ENCODE assay signal across 8 cellular contexts in the genomic region with DNA sequence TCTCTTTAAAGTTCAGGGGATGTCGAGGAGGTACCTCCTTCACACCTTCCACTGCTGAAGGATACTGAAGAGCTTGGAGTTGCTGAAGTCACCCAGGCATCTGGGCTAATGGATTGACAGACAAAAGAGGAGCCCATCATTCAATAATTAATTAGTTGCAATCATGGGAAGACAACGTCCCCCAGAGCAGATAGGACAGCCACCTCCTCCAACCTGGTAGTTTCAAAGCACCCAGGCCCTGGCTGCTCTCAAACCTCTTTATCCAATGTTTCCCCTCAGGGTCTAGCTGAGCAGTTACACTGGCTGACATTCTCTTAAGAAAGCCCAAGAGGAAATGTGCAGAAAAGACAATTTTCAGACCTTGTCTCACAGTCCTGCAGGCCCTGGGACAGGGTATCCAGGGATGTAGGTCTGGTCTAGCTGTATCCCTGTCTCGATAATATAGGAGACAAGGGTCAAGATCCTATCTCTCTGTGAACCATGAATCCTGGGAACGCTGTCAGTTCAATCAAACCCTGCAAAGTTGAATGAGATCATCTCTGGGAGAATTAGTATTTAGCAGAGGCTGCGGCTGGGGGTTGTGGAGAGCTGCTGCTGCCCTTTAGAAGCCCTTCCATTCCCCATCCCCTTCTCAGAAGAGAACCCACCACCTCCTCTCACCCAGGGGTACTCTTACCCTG. TPM values are rescaled to one million over a fixed set of nuclear protein-coding genes. Genes with fewer than 3 reads are reported as not detected.
DNase-seq lines count a peak whose midpoint lies in the region; ATAC-seq, FAIRE-seq and TF ChIP-seq lines count a peak whose summit lies in the region.
"Had no signal": no experiment of that assay in that cellular context is flagged by ENCODE, and none has a peak within 500 bp of the region (broad histone marks: within the 10 kb centered on the region; RNA-seq: fewer than 3 reads in every experiment).

No MANE protein-coding gene starts in this region.

- intact Hi-C loops in esophagus squamous epithelium (cut with DNase I): no loop called here
- intact Hi-C loops in kidney (cut with DNase I): no loop called here

- WGBS in esophagus squamous epithelium, 2 donors: 57 to 79% methylated on average over 5 of the region's 5 CpGs
- no CpG with 5 or more reads among the region's 5 CpGs for WGBS in trophoblast cell (ENCODE audit: extremely low coverage, insufficient coverage, insufficient read length)

- H3K4me2 ChIP-seq in trophoblast cell (ENCODE audit: low read length): peak overlapping the region; percentile 52

- H3K4me3 ChIP-seq in NT2/D1 (ENCODE audit: insufficient read length, low read depth) (peak overlapping the region; percentile 41), esophagus squamous epithelium (peak overlapping the region in 3 of 4 donors; percentile 65 to 81 (median 69)), trophoblast cell (ENCODE audit: low read depth, low read length) (no peak overlapping the region), kidney (ENCODE audit: low read length in 2 of 2) (peak overlapping the region in 1 of 2 donors; percentile 66)

- no peak overlapping the region for H2BK5ac ChIP-seq in trophoblast cell (ENCODE audit: low read depth, low read length, poor library complexity)

- H3K4me1 ChIP-seq in NT2/D1 (ENCODE audit: insufficient read depth, insufficient read length): peaks cover 5% of the 10 kb centered on the region
- peaks cover 0 to 59% (median 8%) of the 10 kb centered on the region in 3 donors for H3K4me1 ChIP-seq in esophagus squamous epithelium
- peaks cover 2 to 14% of the 10 kb centered on the region in 2 experiments for H3K4me1 ChIP-seq in trophoblast cell (ENCODE audit: control insufficient read depth in 1 of 2, insufficient read depth in 2 of 2, low read length in 2 of 2)
- H3K4me1 ChIP-seq in kidney (ENCODE audit: control insufficient read depth in 1 of 2, insufficient read depth in 1 of 2, low read depth in 1 of 2, low read length in 2 of 2): no peaks in the 10 kb centered on the region

- no peak overlapping the region for H2AK5ac ChIP-seq in trophoblast cell (ENCODE audit: low read length)

- TF ChIP-seq POLR2A in esophagus squamous epithelium (IDR thresholded peaks at IDR 0.05): no peak

- peak overlapping the region; percentile 57 for H3K9ac ChIP-seq in NT2/D1 (ENCODE audit: insufficient read length, low read depth)
- H3K9ac ChIP-seq in trophoblast cell (ENCODE audit: low read length): no peak overlapping the region
- peak overlapping the region in 1 of 2 donors; percentile 29 for H3K9ac ChIP-seq in kidney (ENCODE audit: low read length in 2 of 2)

- H3K27me3 ChIP-seq in NT2/D1 (ENCODE audit: insufficient read depth, insufficient read length) (peaks cover 16% of the 10 kb centered on the region), esophagus squamous epithelium (peaks cover 0 to 15% (median 0%) of the 10 kb centered on the region in 4 donors), trophoblast cell (ENCODE audit: insufficient read depth, low read length) (no peaks in the 10 kb centered on the region)

- no peak overlapping the region for H4K91ac ChIP-seq in trophoblast cell (ENCODE audit: low read depth, low read length)

- peak overlapping the region; percentile 2 for H4K12ac ChIP-seq in trophoblast cell (ENCODE audit: low read depth, low read length)

- no peak overlapping the region for H4K8ac ChIP-seq in trophoblast cell (ENCODE audit: low read depth, low read length)

- H2AFZ ChIP-seq in trophoblast cell (ENCODE audit: insufficient read depth, low read length, poor library complexity): no peak overlapping the region

- no peak for FAIRE-seq in kidney (lab: Jason Lieb, UNC)

- no peak overlapping the region for H3K23ac ChIP-seq in trophoblast cell (ENCODE audit: low read length)

- H3K36me3 ChIP-seq in NT2/D1 (ENCODE audit: insufficient read depth, insufficient read length, low read length): peaks cover 10% of the 10 kb centered on the region
- no peaks in the 10 kb centered on the region for H3K36me3 ChIP-seq in esophagus squamous epithelium
- no peaks in the 10 kb centered on the region for H3K36me3 ChIP-seq in trophoblast cell (ENCODE audit: control insufficient read depth in 1 of 2, insufficient read depth in 2 of 2, low read length in 2 of 2)
- no peaks in the 10 kb centered on the region for H3K36me3 ChIP-seq in kidney (ENCODE audit: control insufficient read depth in 1 of 2, insufficient read depth in 2 of 2, low read length in 2 of 2)

- no peak overlapping the region for H3K14ac ChIP-seq in trophoblast cell (ENCODE audit: low read length)

- no peak overlapping the region for H3K18ac ChIP-seq in trophoblast cell (ENCODE audit: low read length)

- peak; percentile 21 for DNase-seq in Daoy (ENCODE audit: low read depth)
- DNase-seq in NT2/D1 (ENCODE audit: low read depth, low spot score): no peak
- no peak for DNase-seq in esophagus squamous epithelium (lab: John Stamatoyannopoulos, UW)
- DNase-seq in trophoblast cell: no peak
- DNase-seq in kidney: no peak
- no peak for DNase-seq in OCI-M2 (lab: John Stamatoyannopoulos, UW; ENCODE audit: unreplicated experiment)
- DNase-seq: NCI-H1436 had no signal

- ATAC-seq in GM19023 (IDR thresholded peaks at IDR 0.05; ENCODE audit: unreplicated experiment): no peak

- H2BK12ac ChIP-seq in trophoblast cell (ENCODE audit: low read length): no peak overlapping the region

- no peak overlapping the region for H2BK120ac ChIP-seq in trophoblast cell (ENCODE audit: insufficient read depth, low read length, poor library complexity)

- peaks cover 2% of the 10 kb centered on the region for H3K79me1 ChIP-seq in trophoblast cell (ENCODE audit: low read length)

- peaks cover 5% of the 10 kb centered on the region for H3K79me2 ChIP-seq in trophoblast cell (ENCODE audit: control insufficient read depth, insufficient read depth, low read length, poor library complexity)

- peak overlapping the region; percentile 67 to 91 (median 88) for H3K27ac ChIP-seq in esophagus squamous epithelium
- H3K27ac ChIP-seq in trophoblast cell (ENCODE audit: low read depth, low read length): no peak overlapping the region
- no peak overlapping the region for H3K27ac ChIP-seq in kidney (ENCODE audit: low read depth in 2 of 2, low read length in 2 of 2)

- no peak overlapping the region for H3K4ac ChIP-seq in trophoblast cell (ENCODE audit: low read depth, low read length)

- TF ChIP-seq CTCF in esophagus squamous epithelium (IDR thresholded peaks at IDR 0.05) (no peak), kidney (IDR thresholded peaks at IDR 0.05; ENCODE audit: borderline replicate concordance, extremely low read depth, insufficient read depth) (no peak)

- H3K9me3 ChIP-seq in NT2/D1 (ENCODE audit: insufficient read depth, low read length) (peaks cover 12% of the 10 kb centered on the region), esophagus squamous epithelium (no peaks in the 10 kb centered on the region), trophoblast cell (ENCODE audit: insufficient read depth, low read depth, low read length) (peaks cover 1% of the 10 kb centered on the region), kidney (ENCODE audit: control insufficient read depth in 1 of 2, low read length in 2 of 2) (no peaks in the 10 kb centered on the region)

RNA-seq across cellular contexts. Expression of a gene that starts 1.0 kb away (rescaled TPM):
- total RNA-seq in Daoy (2014; rRNA removed; shearing (Covaris generic)): 11.7 and 14.9 TPM in 2 replicates
- total RNA-seq in esophagus squamous epithelium: 1 to 10 TPM in 2 of 4 donors, under 1 TPM in 2; 0.83 to 7.6 (median 3.9) TPM
- polyA plus RNA-seq in trophoblast cell (2013): 18.9 and 20.8 TPM in 2 replicates
- total RNA-seq in kidney: 9.9 TPM
- 14.6 TPM for polyA plus RNA-seq in kidney (ENCODE audit: insufficient read depth, low read depth, low replicate concordance)

RNA-seq across cellular contexts. Expression of a gene that starts 58.6 kb away (rescaled TPM):
- total RNA-seq in Daoy (2014; rRNA removed; shearing (Covaris generic)): not detected in 2 replicates
- total RNA-seq in esophagus squamous epithelium (not detected), kidney (not detected)
- not detected in 2 replicates for polyA plus RNA-seq in trophoblast cell (2013)
- not detected for polyA plus RNA-seq in kidney (ENCODE audit: insufficient read depth, low read depth, low replicate concordance)

Comparison
In these comparisons a context has a peak if more than half of its experiments do, and no peak if none do; other contexts are left out.
1. H3K27ac ChIP-seq: peak in esophagus squamous epithelium (4 of 4); none in trophoblast cell (single experiment) and kidney (0 of 2).